In genomic region chr12:89701606-89702206, GRCh38 we compare ENCODE assay signal across 22 cellular contexts. TPM values are rescaled to one million over a fixed set of nuclear protein-coding genes. Genes with fewer than 3 reads are reported as not detected.
DNase-seq lines count a peak whose midpoint lies in the region; ATAC-seq, FAIRE-seq and TF ChIP-seq lines count a peak whose summit lies in the region.
"Had no signal": no experiment of that assay in that cellular context is flagged by ENCODE, and none has a peak within 500 bp of the region (broad histone marks: within the 10 kb centered on the region; RNA-seq: fewer than 3 reads in every experiment).

No MANE protein-coding gene starts in this region.

- H3K9me1 ChIP-seq in IMR-90 (ENCODE audit: insufficient read depth, low read length): peaks cover 7% of the 10 kb centered on the region; the same call in 1 of the 2 replicates

- ATAC-seq in activated naive CD4-positive, alpha-beta T cell treated with anti-CD3 and anti-CD28 coated beads, Interleukin-2, amount 50 U/mL, for 72 hours: no peak
- ATAC-seq in IMR-90 (ENCODE audit: low read depth): no peak
- no peak for ATAC-seq in GM18517 (IDR thresholded peaks at IDR 0.05; ENCODE audit: unreplicated experiment)
- ATAC-seq: HCT116, T-cell had no signal

- H3K27ac ChIP-seq in IMR-90 (ENCODE audit: insufficient read depth, low read length) (no peak overlapping the region), H1 (ENCODE audit: low read depth, low read length) (no peak overlapping the region), mammary epithelial cell (ENCODE audit: insufficient read depth, low read depth, low read length) (no peak overlapping the region)
- H3K27ac ChIP-seq: BLaER1 treated with 17β-estradiol and CSF1 and Interleukin-3, amounts not matched to agents 10 nM and 100 nM had no signal

- H2BK20ac ChIP-seq in IMR-90 (ENCODE audit: low read depth, low read length) (no peak overlapping the region), H1 (ENCODE audit: low read length) (no peak overlapping the region)

- peaks cover 60% of the 10 kb centered on the region for H4K20me1 ChIP-seq in IMR-90 (ENCODE audit: insufficient read depth, low read length)
- H4K20me1 ChIP-seq in H1 (replicated peaks in 1 of 2; ENCODE audit: control insufficient read depth in 1 of 2, insufficient read depth in 2 of 2, low read length in 2 of 2): peaks cover 7 to 16% of the 10 kb centered on the region in 2 experiments
- peaks cover 3% of the 10 kb centered on the region for H4K20me1 ChIP-seq in mammary epithelial cell (ENCODE audit: insufficient read depth, low read length)

- no peak overlapping the region for H2BK12ac ChIP-seq in H1 (ENCODE audit: low read depth, low read length)

- no peak overlapping the region for H2BK5ac ChIP-seq in IMR-90 (ENCODE audit: low read depth, low read length, poor library complexity, severe bottlenecking)
- no peak overlapping the region for H2BK5ac ChIP-seq in H1 (ENCODE audit: low read depth, low read length)

- H3K14ac ChIP-seq in IMR-90 (replicated peaks; ENCODE audit: low read depth, low read length) (0 out of 2 replicates have a peak overlapping the region, but pooled peaks have one; percentile 38), H1 (ENCODE audit: insufficient read length) (no peak overlapping the region)

- H2BK120ac ChIP-seq in IMR-90 (ENCODE audit: low read depth, low read length): no peak overlapping the region
- H2BK120ac ChIP-seq in H1 (replicated peaks; ENCODE audit: low read depth, low read length): no peak overlapping the region

- no peaks in the 10 kb centered on the region for H3K23me2 ChIP-seq in H1 (ENCODE audit: low read depth, low read length)

- intact Hi-C loops in activated naive CD4-positive, alpha-beta T cell treated with anti-CD3 and anti-CD28 coated beads for 36 hours (cut with micrococcal nuclease): loop anchor here (1.0 kb wide), 1 partner anchor 158 kb away; no protein-coding TSS in a partner anchor
- intact Hi-C loops in IMR-90 (cut with micrococcal nuclease): loop anchor here (10.0 kb wide), 1 partner anchor 923 kb away; no protein-coding TSS in a partner anchor
- intact Hi-C loops in mammary epithelial cell (cut with micrococcal nuclease): no loop called here

- BruUV-seq in IMR-90 (replicated peaks; lab: Mats Ljungman, UMichigan) (no TSS peak), mammary epithelial cell (replicated peaks; lab: Mats Ljungman, UMichigan) (no TSS peak)

- no peak overlapping the region for H3K27ac Mint-ChIP-seq in activated naive CD4-positive, alpha-beta T cell treated with anti-CD3 and anti-CD28 coated beads for 36 hours
- no peak overlapping the region for H3K27ac Mint-ChIP-seq in activated naive CD4-positive, alpha-beta T cell treated with anti-CD3 and anti-CD28 coated beads, Interleukin-2, amount 50 U/mL, for 72 hours
- H3K27ac Mint-ChIP-seq: activated CD4-positive, alpha-beta T cell treated with anti-CD3 and anti-CD28 coated beads, Interleukin-2, amount 10 ng/mL, durations not matched to agents 24 days and 14 days; T-cell had no signal

- H3K36me3 Mint-ChIP-seq in activated naive CD4-positive, alpha-beta T cell treated with anti-CD3 and anti-CD28 coated beads for 36 hours (ENCODE audit: low read depth): no peaks in the 10 kb centered on the region
- H3K36me3 Mint-ChIP-seq in activated naive CD4-positive, alpha-beta T cell treated with anti-CD3 and anti-CD28 coated beads, Interleukin-2, amount 50 U/mL, for 72 hours: no peaks in the 10 kb centered on the region

- no CpG with 5 or more reads among the region's 3 CpGs for WGBS in IMR-90 (ENCODE audit: extremely low coverage in 2 of 2, insufficient read length in 1 of 2), 2 experiments
- WGBS in H1 (ENCODE audit: extremely low coverage in 1 of 2, insufficient coverage in 1 of 2, insufficient read length in 1 of 2, insufficient replicate concordance in 2 of 2, low coverage in 1 of 2, low lambda C conversion rate in 2 of 2, missing lambda C conversion rate in 1 of 2), 2 experiments: 96% methylated on average over 3 of the region's 3 CpGs; no CpG with 5 or more reads in 1 of the 2 experiments
- 98% methylated on average over 3 of the region's 3 CpGs for WGBS in mammary epithelial cell (ENCODE audit: low coverage, missing lambda C conversion rate)

- peaks cover 67% of the 10 kb centered on the region for H3K4me1 Mint-ChIP-seq in activated naive CD4-positive, alpha-beta T cell treated with anti-CD3 and anti-CD28 coated beads for 36 hours (ENCODE audit: low read depth)

- H2AFZ ChIP-seq in IMR-90 (replicated peaks; ENCODE audit: low read length, poor library complexity): no peak overlapping the region
- no peak overlapping the region for H2AFZ ChIP-seq in H1 (ENCODE audit: low read length)
- no peak overlapping the region for H2AFZ ChIP-seq in mammary epithelial cell (ENCODE audit: low read depth, low read length)

- TF ChIP-seq POLR2A in IMR-90 (IDR thresholded peaks at IDR 0.05; ENCODE audit: low read depth, low read length) (no peak), H1 (IDR thresholded peaks at IDR 0.05; ENCODE audit: control extremely low read depth in 1 of 2, low read depth in 2 of 2, low read length in 2 of 2) (no peak)

- TF ChIP-seq CTCF in IMR-90 (conservative IDR thresholded peaks at IDR 0.05; ENCODE audit: low read depth, low read length) (no peak), H1 (IDR thresholded peaks at IDR 0.05; ENCODE audit: control extremely low read depth in 1 of 3, insufficient read depth in 1 of 3, low read depth in 1 of 3, low read length in 3 of 3) (peak in 1 of 3 experiments; percentile 21; a peak in 1 of 4 replicates), mammary epithelial cell (conservative IDR thresholded peaks at IDR 0.05 in 1 of 2, IDR thresholded peaks at IDR 0.05 in 1 of 2; ENCODE audit: extremely low read depth in 1 of 2, insufficient read depth in 1 of 2, low read depth in 1 of 2, low read length in 2 of 2) (no peak)

- H4K5ac ChIP-seq in IMR-90 (ENCODE audit: low read depth, low read length) (no peak overlapping the region), H1 (ENCODE audit: insufficient read length, low read depth, low read length) (no peak overlapping the region)

- H3K4me1 ChIP-seq in IMR-90 (ENCODE audit: control insufficient read depth, insufficient read depth, low read length): no peaks in the 10 kb centered on the region
- H3K4me1 ChIP-seq in H1 (replicated peaks in 1 of 4; ENCODE audit: control insufficient read depth in 3 of 4, insufficient read depth in 4 of 4, low read length in 3 of 4): no peaks in the 10 kb centered on the region
- peaks cover 58% of the 10 kb centered on the region for H3K4me1 ChIP-seq in skeletal muscle satellite cell (ENCODE audit: control insufficient read depth, insufficient read depth, low read length)
- peaks cover 12% of the 10 kb centered on the region for H3K4me1 ChIP-seq in mammary epithelial cell (ENCODE audit: insufficient read depth, low read length)

- H2AK9ac ChIP-seq in IMR-90 (replicated peaks; ENCODE audit: low read depth, low read length, poor library complexity): no peak overlapping the region

- peak; percentile 22 for DNase-seq in activated naive CD4-positive, alpha-beta T cell treated with anti-CD3 and anti-CD28 coated beads for 36 hours
- DNase-seq in activated naive CD4-positive, alpha-beta T cell treated with anti-CD3 and anti-CD28 coated beads, Interleukin-2, amount 50 U/mL, for 72 hours (ENCODE audit: low spot score in 2 of 2): no peak
- DNase-seq in IMR-90 (no peak), H1 (ENCODE audit: low read depth in 1 of 2, low spot score in 2 of 2) (no peak), C1 segment of cervical spinal cord (lab: John Stamatoyannopoulos, UW) (no peak), mammary epithelial cell (no peak)
- DNase-seq: 8988T; activated CD4-positive, alpha-beta T cell treated with anti-CD3 and anti-CD28 coated beads, Interleukin-2, amount 10 ng/mL, durations not matched to agents 24 days and 14 days; activated CD8-positive, alpha-beta memory T cell treated with anti-CD3 and anti-CD28 coated beads, Interleukin-2, amount 50 U/mL, for 48 hours; activated effector memory CD4-positive, alpha-beta T cell treated with Interleukin-2 at 50 U/mL for 16 hours; amniotic stem cell; foreskin fibroblast; hippocampal formation; NCI-H2107; NCI-H524; SIG-M5; T-cell had no signal

- no peaks in the 10 kb centered on the region for H3K9me3 ChIP-seq in IMR-90 (ENCODE audit: control insufficient read depth, insufficient read depth, low read length)
- H3K9me3 ChIP-seq in H1 (ENCODE audit: insufficient read depth in 2 of 2, low read depth in 1 of 2, low read length in 1 of 2): no peaks in the 10 kb centered on the region
- H3K9me3 ChIP-seq in skeletal muscle satellite cell (replicated peaks; ENCODE audit: low read length): no peaks in the 10 kb centered on the region
- no peaks in the 10 kb centered on the region for H3K9me3 ChIP-seq in mammary epithelial cell (replicated peaks; ENCODE audit: insufficient read depth, low read length)
- H3K9me3 ChIP-seq: BLaER1 treated with 17β-estradiol and CSF1 and Interleukin-3, amounts not matched to agents 10 nM and 100 nM had no signal

- H3K27me3 ChIP-seq in IMR-90 (ENCODE audit: control insufficient read depth, insufficient read depth, low read length): no peaks in the 10 kb centered on the region
- H3K27me3 ChIP-seq in H1 (replicated peaks in 1 of 4; ENCODE audit: control insufficient read depth in 3 of 4, extremely low read depth in 1 of 4, insufficient read depth in 3 of 4, low read length in 3 of 4): peaks cover 0 to 11% (median 4%) of the 10 kb centered on the region in 4 experiments; a peak in 4 of 7 replicates
- no peaks in the 10 kb centered on the region for H3K27me3 ChIP-seq in skeletal muscle satellite cell (ENCODE audit: control insufficient read depth, insufficient read depth, low read length)
- H3K27me3 ChIP-seq in mammary epithelial cell (ENCODE audit: insufficient read depth, low read length): no peaks in the 10 kb centered on the region

- H3K4ac ChIP-seq in IMR-90 (ENCODE audit: low read depth, low read length): no peak overlapping the region
- no peak overlapping the region for H3K4ac ChIP-seq in H1 (replicated peaks; ENCODE audit: insufficient read length, low read depth, low read length)

- H3K4me3 ChIP-seq in IMR-90 (ENCODE audit: insufficient read depth, low read depth, low read length) (no peak overlapping the region), H1 (ENCODE audit: extremely low read depth in 1 of 4, insufficient read depth in 2 of 4, low read depth in 3 of 4, low read length in 4 of 4) (no peak overlapping the region), skeletal muscle satellite cell (ENCODE audit: low read length) (peak overlapping the region; percentile 85), mammary epithelial cell (replicated peaks in 1 of 3; ENCODE audit: insufficient read depth in 1 of 3, low read depth in 2 of 3, low read length in 3 of 3) (no peak overlapping the region)
- H3K4me3 ChIP-seq: BLaER1 treated with 17β-estradiol and CSF1 and Interleukin-3, amounts not matched to agents 10 nM and 100 nM had no signal

- dilution Hi-C loops in IMR-90 (cut with HindIII; ENCODE audit: low sequenced_read_pairs, unreplicated experiment) (no loop called here), mammary epithelial cell (cut with HindIII; ENCODE audit: low sequenced_read_pairs) (no loop called here)

- H3K79me1 ChIP-seq in IMR-90 (ENCODE audit: low read depth in 1 of 2, low read length in 2 of 2) (peaks cover 7 to 51% of the 10 kb centered on the region in 2 experiments), H1 (ENCODE audit: low read depth, low read length) (peaks cover 4% of the 10 kb centered on the region)

- no peak overlapping the region for H3K56ac ChIP-seq in IMR-90 (ENCODE audit: extremely low read depth, insufficient read depth, low read length)
- H3K56ac ChIP-seq in H1 (replicated peaks; ENCODE audit: insufficient read length, low read depth, low read length): no peak overlapping the region

- no peak for TF ChIP-seq EP300 in H1 (IDR thresholded peaks at IDR 0.05; ENCODE audit: borderline replicate concordance in 1 of 2, low read depth in 2 of 2, low read length in 2 of 2)

- H3K4me2 ChIP-seq in IMR-90 (ENCODE audit: low read depth, low read length) (no peak overlapping the region), H1 (ENCODE audit: insufficient read depth in 1 of 2, low read depth in 2 of 2, low read length in 2 of 2) (no peak overlapping the region), skeletal muscle satellite cell (ENCODE audit: low read length) (peak overlapping the region; percentile 81), mammary epithelial cell (ENCODE audit: insufficient read depth, low read depth, low read length) (no peak overlapping the region)

- CTCF ChIA-PET in activated naive CD4-positive, alpha-beta T cell treated with anti-CD3 and anti-CD28 coated beads for 36 hours (lab: Charles Lee): interaction anchor here (0.7 to 0.9 kb wide), 3 partner anchors 12 to 158 kb away, joined by 3 to 4 read pairs (median 3); no protein-coding TSS in a partner anchor
- CTCF ChIA-PET in IMR-90 (lab: Yijun Ruan, JAX): interaction anchor here (0.5 to 0.6 kb wide), 2 partner anchors 74 to 97 kb away, joined by 3 to 4 read pairs; no protein-coding TSS in a partner anchor
- CTCF ChIA-PET in H1 (lab: Charles Lee; ENCODE audit: partially characterized antibody): interaction anchor here (1.1 to 3.4 kb wide), 3 partner anchors 158 to 1599 kb away, joined by 3 to 12 read pairs (median 4); no protein-coding TSS in a partner anchor
- CTCF ChIA-PET in mammary epithelial cell (lab: Charles Lee; ENCODE audit: low non-redundant PET): no interaction called here

- peak; percentile 7 for FAIRE-seq in H1 (lab: Jason Lieb, UNC)
- FAIRE-seq: G401.6 had no signal

- H2BK15ac ChIP-seq in IMR-90 (ENCODE audit: low read depth, low read length) (no peak overlapping the region), H1 (ENCODE audit: low read length) (no peak overlapping the region)

- no peak overlapping the region for H3K18ac ChIP-seq in IMR-90 (ENCODE audit: low read depth, low read length)
- no peak overlapping the region for H3K18ac ChIP-seq in H1 (ENCODE audit: extremely low read depth, low read length)

- H2AK5ac ChIP-seq in IMR-90 (ENCODE audit: low read depth, low read length) (0 out of 2 replicates have a peak overlapping the region, but pooled peaks have one; percentile 33), H1 (ENCODE audit: low read depth, low read length) (no peak overlapping the region)

- H3K36me3 ChIP-seq in IMR-90 (ENCODE audit: control insufficient read depth, insufficient read depth, low read length): no peaks in the 10 kb centered on the region
- no peaks in the 10 kb centered on the region for H3K36me3 ChIP-seq in H1 (ENCODE audit: control insufficient read depth in 2 of 4, insufficient read depth in 4 of 4, low read length in 3 of 4)
- peaks cover 22% of the 10 kb centered on the region for H3K36me3 ChIP-seq in skeletal muscle satellite cell (ENCODE audit: insufficient read depth, low read length)
- H3K36me3 ChIP-seq in mammary epithelial cell (ENCODE audit: insufficient read depth, low read length): no peaks in the 10 kb centered on the region

- POLR2A ChIA-PET in IMR-90 (lab: Charles Lee; ENCODE audit: unreplicated experiment) (no interaction called here), H1 (lab: Charles Lee; ENCODE audit: partially characterized antibody) (no interaction called here)

- TF ChIP-seq RAD21 in IMR-90 (IDR thresholded peaks at IDR 0.05; ENCODE audit: low read length) (no peak), H1 (IDR thresholded peaks at IDR 0.05 in 1 of 2, conservative IDR thresholded peaks at IDR 0.05 in 1 of 2; ENCODE audit: low read depth in 2 of 2, low read length in 2 of 2) (no peak; a peak in 1 of 4 replicates)

- peak overlapping the region; percentile 13 for H3K23ac ChIP-seq in IMR-90 (ENCODE audit: low read depth, low read length)
- no peak overlapping the region for H3K23ac ChIP-seq in H1 (ENCODE audit: insufficient read length)

- H3K79me2 ChIP-seq in H1 (ENCODE audit: control insufficient read depth in 1 of 2, insufficient read depth in 2 of 2, low read length in 2 of 2) (peaks cover 4 to 94% of the 10 kb centered on the region in 2 experiments; a peak in 2 of 4 replicates), mammary epithelial cell (ENCODE audit: insufficient read depth, low read length) (peaks cover 100% of the 10 kb centered on the region)

- H3K27me3 Mint-ChIP-seq in activated naive CD4-positive, alpha-beta T cell treated with anti-CD3 and anti-CD28 coated beads for 36 hours (ENCODE audit: low read depth): no peaks in the 10 kb centered on the region
- H3K27me3 Mint-ChIP-seq: T-cell had no signal

- H4K8ac ChIP-seq in IMR-90 (ENCODE audit: low read depth in 2 of 2, low read length in 2 of 2): 0 out of 4 replicates have a peak overlapping the region, but pooled peaks of 1 of the 2 experiments have one; percentile 9
- H4K8ac ChIP-seq in H1 (ENCODE audit: extremely low read depth, insufficient read depth, low read length): no peak overlapping the region

- in situ Hi-C loops in IMR-90 (cut with MboI; ENCODE audit: low sequenced_read_pairs): loop anchor here (10.0 kb wide), 1 partner anchor 157 kb away; no protein-coding TSS in a partner anchor
- in situ Hi-C loops in mammary epithelial cell (cut with MboI; ENCODE audit: low sequenced_read_pairs in 2 of 2): no loop called here

- no peak overlapping the region for H3K4me3 Mint-ChIP-seq in activated naive CD4-positive, alpha-beta T cell treated with anti-CD3 and anti-CD28 coated beads for 36 hours
- H3K4me3 Mint-ChIP-seq: activated CD4-positive, alpha-beta T cell treated with anti-CD3 and anti-CD28 coated beads, Interleukin-2, amount 10 ng/mL, durations not matched to agents 24 days and 14 days; T-cell had no signal

- no peaks in the 10 kb centered on the region for H3K9me3 Mint-ChIP-seq in activated naive CD4-positive, alpha-beta T cell treated with anti-CD3 and anti-CD28 coated beads for 36 hours
- no peaks in the 10 kb centered on the region for H3K9me3 Mint-ChIP-seq in activated naive CD4-positive, alpha-beta T cell treated with anti-CD3 and anti-CD28 coated beads, Interleukin-2, amount 50 U/mL, for 72 hours
- H3K9me3 Mint-ChIP-seq: activated CD4-positive, alpha-beta T cell treated with anti-CD3 and anti-CD28 coated beads, Interleukin-2, amount 10 ng/mL, durations not matched to agents 24 days and 14 days; T-cell had no signal

- no peak overlapping the region for H4K91ac ChIP-seq in IMR-90 (ENCODE audit: insufficient read depth, low read depth, low read length)
- no peak overlapping the region for H4K91ac ChIP-seq in H1 (replicated peaks; ENCODE audit: insufficient read length, low read length)

- H3K9ac ChIP-seq in IMR-90 (ENCODE audit: low read depth, low read length) (no peak overlapping the region), H1 (replicated peaks in 1 of 4; ENCODE audit: extremely low read depth in 1 of 4, low read depth in 3 of 4, low read length in 3 of 4) (no peak overlapping the region), skeletal muscle satellite cell (ENCODE audit: low read depth, low read length) (peak overlapping the region; percentile 99), mammary epithelial cell (ENCODE audit: insufficient read depth, low read length) (no peak overlapping the region)
- H3K9ac ChIP-seq: BLaER1 treated with 17β-estradiol and CSF1 and Interleukin-3, amounts not matched to agents 10 nM and 100 nM had no signal

RNA-seq across cellular contexts. Expression of gene ATP2B1, which starts 6.9 kb away (rescaled TPM):
- 10 to 100 TPM; 10.8 to 13.0 TPM for total RNA-seq in activated naive CD4-positive, alpha-beta T cell treated with anti-CD3 and anti-CD28 coated beads for 36 hours
- total RNA-seq in activated naive CD4-positive, alpha-beta T cell treated with anti-CD3 and anti-CD28 coated beads, Interleukin-2, amount 50 U/mL, for 72 hours: 10 to 100 TPM; 14.5 to 18.2 TPM
- total RNA-seq in IMR-90 (2012; rRNA removed) (32.6 and 42.5 TPM in 2 replicates), mammary epithelial cell (10 to 100 TPM; 63.8 to 97.7 TPM)
- polyA plus RNA-seq in IMR-90 (2012; rRNA removed) (9.6 and 9.9 TPM in 2 replicates), H1 (2011; rRNA removed) (2.5 and 4.3 TPM in 2 replicates), mammary epithelial cell (26.1 TPM)
- polyA plus RNA-seq in IMR-90 (2012; cell fraction: cytosol; rRNA removed): 1.2 and 4.2 TPM in 2 replicates
- 0.72 and 18.7 TPM in 2 replicates for polyA plus RNA-seq in IMR-90 (2012; cell fraction: nucleus; rRNA removed; ENCODE audit: low replicate concordance)
- total RNA-seq in H1 (2021; fragmentation: NEBNext Ultra II Directional; extraction: Animal tissue kit (Norgen Biotek cat#: 25700)): 29.9 and 32.0 TPM in 2 replicates
- polyA plus RNA-seq in H1 (2011; cell fraction: cytosol; rRNA removed): 6.1 TPM
- 5.4 TPM for polyA plus RNA-seq in H1 (2011; cell fraction: nucleus; rRNA removed)
- polyA plus RNA-seq in H1 (2012, experiment 1 of 2): 14.3 to 32.7 TPM (median 18.1 TPM) in 4 replicates
- 0.92 TPM for polyA plus RNA-seq in H1 (2012, experiment 2 of 2)
- polyA plus RNA-seq in H1 (2013, experiment 1 of 2): 30.4 TPM
- 33.8 TPM for polyA plus RNA-seq in H1 (2013, experiment 2 of 2)
- polyA minus RNA-seq in H1 (2011; rRNA and poly(A)+ RNA removed): 14.9 and 22.2 TPM in 2 replicates
- polyA minus RNA-seq in H1 (2011; cell fraction: cytosol; rRNA and poly(A)+ RNA removed): 15.8 TPM
- 42.7 TPM for polyA minus RNA-seq in H1 (2011; cell fraction: nucleus; rRNA and poly(A)+ RNA removed)
- total RNA-seq in skeletal muscle satellite cell (2012; rRNA removed): 116 and 172 TPM in 2 replicates
- polyA minus RNA-seq in mammary epithelial cell: 65.9 TPM
